17 cellular contexts compared by ENCODE assay signal in the genomic region with DNA sequence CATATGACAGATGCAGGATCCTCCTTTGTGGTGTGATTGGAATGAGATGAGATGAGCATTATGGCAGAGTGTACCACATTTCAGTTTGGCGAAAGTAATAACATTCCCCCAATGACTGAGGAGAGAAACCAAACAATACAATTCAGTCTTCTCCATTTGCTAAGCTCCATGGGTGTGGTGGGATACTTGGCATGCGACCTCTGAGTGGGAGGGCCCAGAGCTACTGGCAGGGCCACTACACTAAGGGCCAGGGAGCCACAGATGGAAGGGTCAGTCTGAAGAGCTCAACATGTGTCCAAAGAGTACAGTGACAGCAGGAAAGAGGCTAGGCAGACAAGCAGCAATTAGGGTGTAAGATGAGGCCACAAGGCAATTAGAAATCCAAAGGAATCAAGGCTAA. TPM values are rescaled to one million over a fixed set of nuclear protein-coding genes. Genes with fewer than 3 reads are reported as not detected.
DNase-seq lines count a peak whose midpoint lies in the region; ATAC-seq and TF ChIP-seq lines count a peak whose summit lies in the region.
"Had no signal": no experiment of that assay in that cellular context is flagged by ENCODE, and none has a peak within 500 bp of the region (broad histone marks: within the 10 kb centered on the region; RNA-seq: fewer than 3 reads in every experiment).

No MANE protein-coding gene starts in this region.

- H3K9me3 ChIP-seq in body of pancreas: no peaks in the 10 kb centered on the region
- H3K9me3 ChIP-seq in osteoblast (ENCODE audit: low read depth, low read length): no peaks in the 10 kb centered on the region
- no peaks in the 10 kb centered on the region for H3K9me3 ChIP-seq in uterus
- H3K9me3 ChIP-seq: Caco-2 had no signal

- no peaks in the 10 kb centered on the region for H3K36me3 ChIP-seq in body of pancreas (replicated peaks in 1 of 2; ENCODE audit: insufficient read depth in 1 of 2, low read depth in 2 of 2)
- no peaks in the 10 kb centered on the region for H3K36me3 ChIP-seq in osteoblast (ENCODE audit: insufficient read depth, low read length)
- no peaks in the 10 kb centered on the region for H3K36me3 ChIP-seq in uterus

- peaks cover 20% of the 10 kb centered on the region for H3K27me3 Mint-ChIP-seq in nephron progenitor cell (ENCODE audit: low read depth, poor library complexity)
- H3K27me3 Mint-ChIP-seq: CD4-positive, alpha-beta T cell had no signal

- no peak overlapping the region for H2AFZ ChIP-seq in osteoblast (ENCODE audit: low read length)

- no peaks in the 10 kb centered on the region for H3K27me3 ChIP-seq in body of pancreas
- peaks cover 2% of the 10 kb centered on the region for H3K27me3 ChIP-seq in osteoblast (ENCODE audit: insufficient read depth, low read length)
- H3K27me3 ChIP-seq in uterus: no peaks in the 10 kb centered on the region

- peak overlapping the region in 3 of 4 donors; percentile 22 to 71 (median 66) for H3K27ac ChIP-seq in body of pancreas
- H3K27ac ChIP-seq in osteoblast (ENCODE audit: low read depth, low read length): no peak overlapping the region
- no peak overlapping the region for H3K27ac ChIP-seq in uterus

- H4K20me1 ChIP-seq in osteoblast (ENCODE audit: insufficient read depth, low read length): no peaks in the 10 kb centered on the region

- TF ChIP-seq POLR2A in body of pancreas (IDR thresholded peaks at IDR 0.05) (no peak), uterus (IDR thresholded peaks at IDR 0.05) (no peak)

- H3K4me3 Mint-ChIP-seq in nephron progenitor cell: no peak overlapping the region
- H3K4me3 Mint-ChIP-seq: CD4-positive, alpha-beta T cell; IgD-negative memory B cell had no signal

- peaks cover 17% of the 10 kb centered on the region for H3K4me1 ChIP-seq in body of pancreas
- H3K4me1 ChIP-seq in osteoblast (ENCODE audit: insufficient read depth, low read length): peaks cover 5% of the 10 kb centered on the region
- H3K4me1 ChIP-seq in uterus: no peaks in the 10 kb centered on the region
- H3K4me1 ChIP-seq: Caco-2 had no signal

- ATAC-seq in body of pancreas (no peak), left ventricle myocardium superior (peak; percentile 55)
- ATAC-seq: GM12878 had no signal

- intact Hi-C loops in body of pancreas (cut with DNase I): no loop called here
- intact Hi-C loops in left ventricle myocardium superior (cut with micrococcal nuclease): no loop called here
- intact Hi-C loops in uterus (cut with DNase I; ENCODE audit: low total_unique reads): no loop called here

- peaks cover 7% of the 10 kb centered on the region for H3K4me1 Mint-ChIP-seq in nephron progenitor cell
- H3K4me1 Mint-ChIP-seq: IgD-negative memory B cell had no signal

- no peaks in the 10 kb centered on the region for H3K36me3 Mint-ChIP-seq in nephron progenitor cell (ENCODE audit: low read depth)

- DNase-seq in NCI-H69 (lab: John Stamatoyannopoulos, UW) (peak; percentile 23), body of pancreas (no peak), left ventricle myocardium superior (no peak), nephron progenitor cell (no peak), osteoblast (ENCODE audit: insufficient read length, low spot score, missing footprints) (no peak), uterus (no peak), SIG-M5 (lab: John Stamatoyannopoulos, UW) (no peak)
- DNase-seq: Caco-2; CD4-positive, alpha-beta T cell; DMS 273 treated with DMSO at 0.1 percent for 48 hours; DMS79 treated with DMSO at 0.1 percent for 48 hours; NCI-H1105; NCI-H2029 treated with DMSO at 0.1 percent for 48 hours; NCI-H524 treated with DMSO at 0.1 percent for 48 hours; OCI-M1 had no signal

- no peaks in the 10 kb centered on the region for H3K9me3 Mint-ChIP-seq in nephron progenitor cell
- H3K9me3 Mint-ChIP-seq: CD4-positive, alpha-beta T cell; IgD-negative memory B cell had no signal

- H3K4me2 ChIP-seq in osteoblast (ENCODE audit: insufficient read depth, low read length): no peak overlapping the region

- no peak for TF ChIP-seq CTCF in body of pancreas (IDR thresholded peaks at IDR 0.05)
- no peak for TF ChIP-seq CTCF in nephron progenitor cell (IDR thresholded peaks at IDR 0.05)
- no peak for TF ChIP-seq CTCF in osteoblast (IDR thresholded peaks at IDR 0.05; ENCODE audit: extremely low read depth, low read depth, low read length)
- no peak for TF ChIP-seq CTCF in uterus (IDR thresholded peaks at IDR 0.05)

- peak overlapping the region; percentile 88 for H3K27ac Mint-ChIP-seq in nephron progenitor cell
- H3K27ac Mint-ChIP-seq: CD4-positive, alpha-beta T cell; IgD-negative memory B cell had no signal

- no peaks in the 10 kb centered on the region for H3K79me2 ChIP-seq in osteoblast (ENCODE audit: insufficient read depth, low read length)

- H3K4me3 ChIP-seq in body of pancreas (no peak overlapping the region), osteoblast (ENCODE audit: insufficient read depth, low read length) (no peak overlapping the region), uterus (no peak overlapping the region)
- H3K4me3 ChIP-seq: GM12878 had no signal

- 81 to 88% methylated on average over 2 of the region's 2 CpGs for WGBS in body of pancreas, 2 donors

RNA-seq across cellular contexts. Expression of a gene that starts 23.8 kb away (rescaled TPM):
- total RNA-seq in body of pancreas (10 to 100 TPM; 51.9 to 84.0 TPM), left ventricle myocardium superior (16.1 TPM), osteoblast (33.6 and 34.0 TPM in 2 replicates), uterus (10 to 100 TPM; 47.9 to 85.4 (median 62.6) TPM)

Comparison
In these comparisons a context has a peak if more than half of its experiments do, and no peak if none do; other contexts are left out.
1. H3K27ac ChIP-seq: peak in body of pancreas (3 of 4); none in osteoblast (single experiment) and uterus (0 of 2).